Comparison of ENCODE assay signal across 10 cellular contexts in genomic region chrX:70755850-70756249, GRCh38.
DNase-seq lines count a peak whose midpoint lies in the region; ATAC-seq, FAIRE-seq and TF ChIP-seq lines count a peak whose summit lies in the region.
"Had no signal": no experiment of that assay in that cellular context is flagged by ENCODE, and none has a peak within 500 bp of the region (broad histone marks: within the 10 kb centered on the region; RNA-seq: fewer than 3 reads in every experiment).

No MANE protein-coding gene starts in this region.

- no peaks in the 10 kb centered on the region for H3K36me3 ChIP-seq in naive thymus-derived CD4-positive, alpha-beta T cell (ENCODE audit: control insufficient read depth in 2 of 3, insufficient read depth in 3 of 3, low read length in 3 of 3)
- no peaks in the 10 kb centered on the region for H3K36me3 ChIP-seq in kidney (ENCODE audit: control insufficient read depth in 1 of 2, insufficient read depth in 2 of 2, low read length in 2 of 2)

- FAIRE-seq in urothelium cell line (lab: Jason Lieb, UNC) (no peak), kidney (lab: Jason Lieb, UNC) (no peak)

- H3K9me3 ChIP-seq in naive thymus-derived CD4-positive, alpha-beta T cell (ENCODE audit: control insufficient read depth in 2 of 3, low read length in 3 of 3), result no peaks in the 10 kb centered on the region
- no peaks in the 10 kb centered on the region for H3K9me3 ChIP-seq in kidney (ENCODE audit: control insufficient read depth in 1 of 2, low read length in 2 of 2)

- intact Hi-C loops in naive thymus-derived CD4-positive, alpha-beta T cell (cut with micrococcal nuclease), result no loop called here
- intact Hi-C loops in kidney (cut with DNase I), result no loop called here

- H3K36me3 Mint-ChIP-seq in naive thymus-derived CD4-positive, alpha-beta T cell, result peaks cover 0 to 30% (median 5%) of the 10 kb centered on the region in 5 donors

- H3K27me3 Mint-ChIP-seq in naive thymus-derived CD4-positive, alpha-beta T cell, result peaks cover 0 to 7% (median 4%) of the 10 kb centered on the region in 5 donors

- H3K4me1 ChIP-seq in naive thymus-derived CD4-positive, alpha-beta T cell (ENCODE audit: control insufficient read depth in 2 of 2, insufficient read depth in 2 of 2, low read length in 2 of 2), result peaks cover 0 to 4% of the 10 kb centered on the region in 2 donors
- no peaks in the 10 kb centered on the region for H3K4me1 ChIP-seq in kidney (ENCODE audit: control insufficient read depth in 1 of 2, insufficient read depth in 1 of 2, low read depth in 1 of 2, low read length in 2 of 2)

- peaks cover 4 to 29% (median 13%) of the 10 kb centered on the region in 7 donors for H3K4me1 Mint-ChIP-seq in naive thymus-derived CD4-positive, alpha-beta T cell

- H3K9me3 Mint-ChIP-seq in naive thymus-derived CD4-positive, alpha-beta T cell, result peaks cover 0 to 23% (median 9%) of the 10 kb centered on the region in 11 donors

- CTCF ChIA-PET in naive thymus-derived CD4-positive, alpha-beta T cell (lab: Charles Lee), result no interaction called here

- ATAC-seq in activated CD4-positive, CD25-positive, alpha-beta regulatory T cell treated with anti-CD3 and anti-CD28 coated beads, Interleukin-2, amount 50 U/mL, for 24 hours, result peak; percentile 35 to 62
- peak; percentile 73 for ATAC-seq in naive thymus-derived CD4-positive, alpha-beta T cell

- H3K27ac ChIP-seq in naive thymus-derived CD4-positive, alpha-beta T cell (ENCODE audit: low read depth, low read length), result no peak overlapping the region
- H3K27ac ChIP-seq in kidney (ENCODE audit: low read depth in 2 of 2, low read length in 2 of 2), result no peak overlapping the region

- no peak overlapping the region for H3K4me3 ChIP-seq in naive thymus-derived CD4-positive, alpha-beta T cell (ENCODE audit: low read length)
- H3K4me3 ChIP-seq in kidney (ENCODE audit: low read length in 2 of 2), result no peak overlapping the region
- H3K4me3 ChIP-seq: smooth muscle cell had no signal

- H3K4me3 Mint-ChIP-seq in naive thymus-derived CD4-positive, alpha-beta T cell, result peak overlapping the region in 7 of 10 donors; percentile 14 to 64 (median 52)

- H3K27ac Mint-ChIP-seq in naive thymus-derived CD4-positive, alpha-beta T cell, result peak overlapping the region in 8 of 9 donors; percentile 33 to 80 (median 66)

- TF ChIP-seq CTCF in kidney (IDR thresholded peaks at IDR 0.05; ENCODE audit: borderline replicate concordance, extremely low read depth, insufficient read depth), result no peak

- POLR2A ChIA-PET in naive thymus-derived CD4-positive, alpha-beta T cell (lab: Charles Lee), result interaction anchor here (1.2 to 1.4 kb wide), 2 partner anchors 14 to 622 kb away, joined by 3 read pairs; partner anchors contain the start of gene IGBP1

- H3K27me3 ChIP-seq in naive thymus-derived CD4-positive, alpha-beta T cell (ENCODE audit: control insufficient read depth in 2 of 2, insufficient read depth in 2 of 2, low read length in 2 of 2), result no peaks in the 10 kb centered on the region

- DNase-seq in activated T-helper 1 cell treated with Interleukin-2 at 50 U/mL for 16 hours (ENCODE audit: low read depth), result peak; percentile 41
- peak in 8 of 9 donors; percentile 47 to 74 (median 57) for DNase-seq in naive thymus-derived CD4-positive, alpha-beta T cell
- DNase-seq in stimulated activated CD8-positive, alpha-beta memory T cell treated with anti-CD3 and anti-CD28 coated beads, Interleukin-7, amount 100 ng/mL, for 4 hours (ENCODE audit: low read depth in 2 of 2), result peak; percentile 1 to 30
- DNase-seq in urothelium cell line (ENCODE audit: low spot score), result no peak
- DNase-seq in kidney, result no peak
- DNase-seq in D341Med (ENCODE audit: low spot score), result no peak
- no peak for DNase-seq in NOMO-1 treated with dmso at 0.1 percent for 144 hours (lab: John Stamatoyannopoulos, UW; ENCODE audit: unreplicated experiment)
- DNase-seq: DND-41 had no signal

- H3K9ac ChIP-seq in kidney (ENCODE audit: low read length in 2 of 2), result no peak overlapping the region

Comparison
In these comparisons a context has a peak if more than half of its experiments do, and no peak if none do; other contexts are left out.
1. DNase-seq: peak in activated T-helper 1 cell treated with Interleukin-2 at 50 U/mL for 16 hours (single experiment), naive thymus-derived CD4-positive, alpha-beta T cell (8 of 9) and stimulated activated CD8-positive, alpha-beta memory T cell treated with anti-CD3 and anti-CD28 coated beads, Interleukin-7, amount 100 ng/mL, for 4 hours (2 of 2); none in urothelium cell line (single experiment), kidney (single experiment), D341Med (single experiment) and NOMO-1 treated with dmso at 0.1 percent for 144 hours (single experiment).